19 cellular contexts compared by ENCODE assay signal in genomic region chr20:58696411-58696961, GRCh38. TPM values are rescaled to one million over a fixed set of nuclear protein-coding genes. Genes with fewer than 3 reads are reported as not detected.
DNase-seq lines count a peak whose midpoint lies in the region; TF ChIP-seq lines count a peak whose summit lies in the region.
"Had no signal": no experiment of that assay in that cellular context is flagged by ENCODE, and none has a peak within 500 bp of the region (broad histone marks: within the 10 kb centered on the region; RNA-seq: fewer than 3 reads in every experiment).

No MANE protein-coding gene starts in this region.

- H3K4me2 ChIP-seq in BLaER1 = peak overlapping the region; percentile 27; the same call in 1 of the 2 replicates
- no peak overlapping the region for H3K4me2 ChIP-seq in osteoblast (ENCODE audit: insufficient read depth, low read length)

- H3K4me3 ChIP-seq in BLaER1 = no peak overlapping the region
- H3K4me3 ChIP-seq in osteoblast (ENCODE audit: insufficient read depth, low read length) = no peak overlapping the region
- H3K4me3 ChIP-seq: HAP-1 had no signal

- peaks cover 18% of the 10 kb centered on the region for H3K79me2 ChIP-seq in osteoblast (ENCODE audit: insufficient read depth, low read length)

- H3K27ac ChIP-seq in BLaER1 (no peak overlapping the region), osteoblast (ENCODE audit: low read depth, low read length) (no peak overlapping the region)
- H3K27ac ChIP-seq: HL-60 had no signal

- TF ChIP-seq CTCF in CD14-positive monocyte (IDR thresholded peaks at IDR 0.05) (no peak), chondrocyte (IDR thresholded peaks at IDR 0.05) (no peak), osteoblast (IDR thresholded peaks at IDR 0.05; ENCODE audit: extremely low read depth, low read depth, low read length) (no peak)

- H3K27me3 ChIP-seq in BLaER1 = peaks cover 16% of the 10 kb centered on the region
- H3K27me3 ChIP-seq in osteoblast (ENCODE audit: insufficient read depth, low read length) = no peaks in the 10 kb centered on the region

- H3K27me3 Mint-ChIP-seq in CD14-positive monocyte (ENCODE audit: low read depth in 3 of 3) (peaks cover 0 to 6% (median 2%) of the 10 kb centered on the region in 3 donors), chondrocyte (ENCODE audit: low read depth) (no peaks in the 10 kb centered on the region)
- H3K27me3 Mint-ChIP-seq: CD4-positive, CD25-positive, alpha-beta regulatory T cell had no signal

- peaks cover 3 to 19% of the 10 kb centered on the region in 2 donors for H3K36me3 Mint-ChIP-seq in CD14-positive monocyte
- H3K36me3 Mint-ChIP-seq in chondrocyte (ENCODE audit: low read depth) = peaks cover 14% of the 10 kb centered on the region

- peak; percentile 23 for DNase-seq in CD14-positive monocyte (ENCODE audit: low spot score)
- DNase-seq in chondrocyte (ENCODE audit: low spot score) = peak; percentile 77
- peak; percentile 81 for DNase-seq in osteoblast (ENCODE audit: insufficient read length, low spot score, missing footprints)
- DNase-seq in stimulated activated CD4-positive, alpha-beta T cell treated with anti-CD3 and anti-CD28 coated beads, Interleukin-12 subunit alpha, Interleukin-12 subunit beta, amount 100 ng/mL, for 4 hours = no peak
- DNase-seq in stimulated activated CD4-positive, alpha-beta T cell treated with anti-CD3 and anti-CD28 coated beads, Interleukin-2, amount 100 ng/mL, for 24 hours = no peak
- no peak for DNase-seq in amygdala (lab: John Stamatoyannopoulos, UW)
- DNase-seq: AML-193; CD4-positive, CD25-positive, alpha-beta regulatory T cell; COR-L47; DMS 273 treated with DMSO at 0.1 percent for 48 hours; Karpas-422; NCI-H1417 treated with DMSO at 0.1 percent for 48 hours; NCI-H187 treated with DMSO at 0.1 percent for 48 hours; NCI-H226; NCI-H526 had no signal

- intact Hi-C loops in CD14-positive monocyte (cut with micrococcal nuclease) = no loop called here

- H3K9me3 Mint-ChIP-seq in CD14-positive monocyte = no peaks in the 10 kb centered on the region
- no peaks in the 10 kb centered on the region for H3K9me3 Mint-ChIP-seq in chondrocyte (ENCODE audit: low read depth)
- H3K9me3 Mint-ChIP-seq: CD4-positive, CD25-positive, alpha-beta regulatory T cell; IgD-negative memory B cell had no signal

- H3K27ac Mint-ChIP-seq in CD14-positive monocyte (peak overlapping the region in 1 of 7 donors; percentile 26), chondrocyte (ENCODE audit: unreplicated experiment) (no peak overlapping the region)

- H3K4me1 ChIP-seq in BLaER1 (peaks cover 34% of the 10 kb centered on the region), osteoblast (ENCODE audit: insufficient read depth, low read length) (peaks cover 6% of the 10 kb centered on the region)

- no peak overlapping the region for H2AFZ ChIP-seq in osteoblast (ENCODE audit: low read length)

- no peak overlapping the region for H3K4me3 Mint-ChIP-seq in CD14-positive monocyte
- no peak overlapping the region for H3K4me3 Mint-ChIP-seq in chondrocyte (ENCODE audit: unreplicated experiment)
- H3K4me3 Mint-ChIP-seq: IgD-negative memory B cell had no signal

- H3K9me3 ChIP-seq in BLaER1 (no peaks in the 10 kb centered on the region), osteoblast (ENCODE audit: low read depth, low read length) (no peaks in the 10 kb centered on the region)
- H3K9me3 ChIP-seq: HAP-1 had no signal

- H3K36me3 ChIP-seq in BLaER1 (peaks cover 54% of the 10 kb centered on the region), osteoblast (ENCODE audit: insufficient read depth, low read length) (peaks cover 23% of the 10 kb centered on the region)

- H4K20me1 ChIP-seq in BLaER1 (no peaks in the 10 kb centered on the region), osteoblast (ENCODE audit: insufficient read depth, low read length) (no peaks in the 10 kb centered on the region)

- H3K4me1 Mint-ChIP-seq in CD14-positive monocyte (peaks cover 7% of the 10 kb centered on the region), chondrocyte (ENCODE audit: low read depth) (peaks cover 17% of the 10 kb centered on the region)

- no peak overlapping the region for H3K9ac ChIP-seq in BLaER1

RNA-seq across cellular contexts. Expression of gene NPEPL1, which starts 3.9 kb away (rescaled TPM):
- 10 to 100 TPM; 37.6 to 39.6 TPM for polyA plus RNA-seq in CD14-positive monocyte
- 10.2 to 32.8 TPM (median 31.3 TPM) in 3 replicates for total RNA-seq in chondrocyte
- total RNA-seq in osteoblast = 26.8 and 29.7 TPM in 2 replicates

RNA-seq across cellular contexts. Expression of gene STX16, which starts 45.4 kb away (rescaled TPM):
- polyA plus RNA-seq in CD14-positive monocyte = 10 to 100 TPM; 15.6 to 27.4 TPM
- total RNA-seq in chondrocyte = 44.5 to 58.1 TPM (median 50.4 TPM) in 3 replicates
- 24.2 and 28.6 TPM in 2 replicates for total RNA-seq in osteoblast

Comparison
In these comparisons a context has a peak if more than half of its experiments do, and no peak if none do; other contexts are left out.
1. DNase-seq: peak in CD14-positive monocyte (single experiment), chondrocyte (single experiment) and osteoblast (single experiment); none in stimulated activated CD4-positive, alpha-beta T cell treated with anti-CD3 and anti-CD28 coated beads, Interleukin-12 subunit alpha, Interleukin-12 subunit beta, amount 100 ng/mL, for 4 hours (single experiment), stimulated activated CD4-positive, alpha-beta T cell treated with anti-CD3 and anti-CD28 coated beads, Interleukin-2, amount 100 ng/mL, for 24 hours (0 of 2) and amygdala (0 of 56).